In the genomic region with DNA sequence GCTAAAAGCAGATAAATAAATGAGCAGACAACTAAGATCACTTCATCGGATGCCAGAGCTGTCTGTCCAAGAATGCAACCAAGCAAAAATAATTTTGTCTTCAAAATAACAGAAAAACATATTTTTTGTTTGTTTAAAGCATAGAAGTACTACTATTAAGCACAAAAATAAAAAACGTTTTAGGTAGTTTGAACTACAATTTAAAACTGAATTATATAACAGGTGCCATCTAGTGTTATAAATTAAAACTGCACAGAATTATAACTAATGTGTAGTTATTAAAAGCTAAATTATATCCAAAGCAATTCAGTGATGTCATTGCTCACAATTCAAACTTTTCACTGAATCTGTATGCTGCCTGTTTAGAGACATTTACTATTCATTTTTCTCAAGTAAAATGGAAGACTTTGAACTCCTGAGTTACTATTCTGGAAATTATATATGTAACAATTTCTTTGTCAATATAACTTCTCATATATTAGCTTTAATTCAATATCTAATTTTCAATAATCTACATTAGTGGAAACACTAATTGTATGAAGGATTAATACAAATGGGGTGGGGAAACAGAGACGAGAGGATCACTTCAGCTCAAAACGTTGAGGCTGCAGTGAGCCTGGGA, we compare ENCODE assay signal across 9 cellular contexts. TPM values are rescaled to one million over a fixed set of nuclear protein-coding genes. Genes with fewer than 3 reads are reported as not detected.
DNase-seq lines count a peak whose midpoint lies in the region; ATAC-seq, FAIRE-seq and TF ChIP-seq lines count a peak whose summit lies in the region.
"Had no signal": no experiment of that assay in that cellular context is flagged by ENCODE, and none has a peak within 500 bp of the region (broad histone marks: within the 10 kb centered on the region; RNA-seq: fewer than 3 reads in every experiment).

No MANE protein-coding gene starts in this region.

- intact Hi-C loops in activated T-helper 1 cell treated with anti-CD3 and anti-CD28 coated beads, Interleukin-12 subunit alpha, Interleukin-12 subunit beta, Interleukin-2, Interleukin-4 antibody, amounts not matched to agents 30 ng/mL and 10 ng/mL and 1 ng/mL, durations not matched to agents 14 hours and 24 hours and 36 hours (cut with micrococcal nuclease) = loop anchor here (1.0 to 2.0 kb wide), 3 partner anchors 222 to 644 kb away; no protein-coding TSS in a partner anchor

- CTCF ChIA-PET in HEK293 (lab: Yijun Ruan, JAX) = interaction anchor here (0.5 to 3.1 kb wide), 23 partner anchors 13 to 525 kb away, joined by 3 to 34 read pairs (median 4); a partner anchor contains a TSS

- H3K9me3 Mint-ChIP-seq in activated T-helper 1 cell treated with anti-CD3 and anti-CD28 coated beads, Interleukin-12 subunit alpha, Interleukin-12 subunit beta, Interleukin-2, Interleukin-4 antibody, amounts not matched to agents 30 ng/mL and 10 ng/mL and 1 ng/mL, durations not matched to agents 14 hours and 24 hours and 36 hours = no peaks in the 10 kb centered on the region
- H3K9me3 Mint-ChIP-seq: activated naive CD8-positive, alpha-beta T cell treated with anti-CD3 and anti-CD28 coated beads, Interleukin-2, amount 10 ng/mL, durations not matched to agents 7 days and 5 days had no signal

- no peaks in the 10 kb centered on the region for H3K4me1 ChIP-seq in HEK293 (ENCODE audit: control insufficient read depth, insufficient read depth, low read length)

- no peak for TF ChIP-seq POLR2A in H54 (IDR thresholded peaks at IDR 0.05; ENCODE audit: low read depth, low read length)

- no peaks in the 10 kb centered on the region for H3K27me3 Mint-ChIP-seq in activated T-helper 1 cell treated with anti-CD3 and anti-CD28 coated beads, Interleukin-12 subunit alpha, Interleukin-12 subunit beta, Interleukin-2, Interleukin-4 antibody, amounts not matched to agents 30 ng/mL and 10 ng/mL and 1 ng/mL, durations not matched to agents 14 hours and 24 hours and 36 hours (ENCODE audit: insufficient read depth)
- H3K27me3 Mint-ChIP-seq: activated naive CD8-positive, alpha-beta T cell treated with anti-CD3 and anti-CD28 coated beads, Interleukin-2, amount 10 ng/mL, durations not matched to agents 7 days and 5 days had no signal

- H3K27ac ChIP-seq in HEK293 (ENCODE audit: extremely low read depth, low read depth, low read length) = no peak overlapping the region

- peaks cover 15 to 49% of the 10 kb centered on the region in 2 experiments for H3K36me3 ChIP-seq in HEK293 (ENCODE audit: control insufficient read depth in 2 of 2, insufficient read depth in 1 of 2, low read length in 2 of 2)

- H3K27ac Mint-ChIP-seq in activated T-helper 1 cell treated with anti-CD3 and anti-CD28 coated beads, Interleukin-12 subunit alpha, Interleukin-12 subunit beta, Interleukin-2, Interleukin-4 antibody, amounts not matched to agents 30 ng/mL and 10 ng/mL and 1 ng/mL, durations not matched to agents 14 hours and 24 hours and 36 hours = peak overlapping the region; percentile 81

- H3K4me1 Mint-ChIP-seq in activated T-helper 1 cell treated with anti-CD3 and anti-CD28 coated beads, Interleukin-12 subunit alpha, Interleukin-12 subunit beta, Interleukin-2, Interleukin-4 antibody, amounts not matched to agents 30 ng/mL and 10 ng/mL and 1 ng/mL, durations not matched to agents 14 hours and 24 hours and 36 hours (ENCODE audit: low read depth) = peaks cover 69% of the 10 kb centered on the region

- POLR2A ChIA-PET in HEK293 (lab: Yijun Ruan, JAX) = interaction anchor here (0.6 kb wide), 1 partner anchor 230 kb away, joined by 4 read pairs; a partner anchor contains a TSS

- H3K4me3 Mint-ChIP-seq in activated T-helper 1 cell treated with anti-CD3 and anti-CD28 coated beads, Interleukin-12 subunit alpha, Interleukin-12 subunit beta, Interleukin-2, Interleukin-4 antibody, amounts not matched to agents 30 ng/mL and 10 ng/mL and 1 ng/mL, durations not matched to agents 14 hours and 24 hours and 36 hours = peak overlapping the region; percentile 74

- no peak for ATAC-seq in GM18861 (IDR thresholded peaks at IDR 0.05; ENCODE audit: unreplicated experiment)

- H3K4me3 ChIP-seq in HEK293 (ENCODE audit: low read depth, low read length) = no peak overlapping the region

- no peak for FAIRE-seq in H54 (lab: Jason Lieb, UNC)

- peaks cover 61% of the 10 kb centered on the region for H3K36me3 Mint-ChIP-seq in activated T-helper 1 cell treated with anti-CD3 and anti-CD28 coated beads, Interleukin-12 subunit alpha, Interleukin-12 subunit beta, Interleukin-2, Interleukin-4 antibody, amounts not matched to agents 30 ng/mL and 10 ng/mL and 1 ng/mL, durations not matched to agents 14 hours and 24 hours and 36 hours (ENCODE audit: low read depth)

- no peak for TF ChIP-seq CTCF in HEK293 (tag by site-specific recombination; IDR thresholded peaks at IDR 0.05)

- no peaks in the 10 kb centered on the region for H3K9me3 ChIP-seq in HEK293 (ENCODE audit: control insufficient read depth, insufficient read depth, low read depth, low read length)

- peak; percentile 16 for DNase-seq in AG08395 (ENCODE audit: low spot score)
- no peak for DNase-seq in activated T-helper 1 cell treated with anti-CD3 and anti-CD28 coated beads, Interleukin-12 subunit alpha, Interleukin-12 subunit beta, Interleukin-2, Interleukin-4 antibody, amounts not matched to agents 30 ng/mL and 10 ng/mL and 1 ng/mL, durations not matched to agents 14 hours and 24 hours and 36 hours (ENCODE audit: low spot score)
- peak; percentile 17 for DNase-seq in kidney glomerular epithelial cell (lab: John Stamatoyannopoulos, UW)
- DNase-seq in GOT3 (lab: John Stamatoyannopoulos, UW) = no peak
- DNase-seq in H54 (ENCODE audit: insufficient read length, low spot score) = no peak
- DNase-seq in GDM1 (lab: John Stamatoyannopoulos, UW) = no peak
- DNase-seq: activated naive CD8-positive, alpha-beta T cell treated with anti-CD3 and anti-CD28 coated beads, Interleukin-2, amount 10 ng/mL, durations not matched to agents 7 days and 5 days had no signal

TF ChIP-seq in HEK293, 187 proteins besides CTCF, POLR2A, EP300 and RAD21:
- TF ChIP-seq, protein P1, sequence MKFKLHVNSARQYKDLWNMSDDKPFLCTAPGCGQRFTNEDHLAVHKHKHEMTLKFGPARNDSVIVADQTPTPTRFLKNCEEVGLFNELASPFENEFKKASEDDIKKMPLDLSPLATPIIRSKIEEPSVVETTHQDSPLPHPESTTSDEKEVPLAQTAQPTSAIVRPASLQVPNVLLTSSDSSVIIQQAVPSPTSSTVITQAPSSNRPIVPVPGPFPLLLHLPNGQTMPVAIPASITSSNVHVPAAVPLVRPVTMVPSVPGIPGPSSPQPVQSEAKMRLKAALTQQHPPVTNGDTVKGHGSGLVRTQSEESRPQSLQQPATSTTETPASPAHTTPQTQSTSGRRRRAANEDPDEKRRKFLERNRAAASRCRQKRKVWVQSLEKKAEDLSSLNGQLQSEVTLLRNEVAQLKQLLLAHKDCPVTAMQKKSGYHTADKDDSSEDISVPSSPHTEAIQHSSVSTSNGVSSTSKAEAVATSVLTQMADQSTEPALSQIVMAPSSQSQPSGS (tag by site-specific recombination; IDR thresholded peaks at IDR 0.05; ENCODE audit: low read depth) = peak; percentile 57
- no peak for TF ChIP-seq ZNF830 (tag by site-specific recombination; IDR thresholded peaks at IDR 0.05; ENCODE audit: low read depth)

RNA-seq across cellular contexts. Expression of a gene that starts 29.5 kb away (rescaled TPM):
- total RNA-seq in activated T-helper 1 cell treated with anti-CD3 and anti-CD28 coated beads, Interleukin-12 subunit alpha, Interleukin-12 subunit beta, Interleukin-2, Interleukin-4 antibody, amounts not matched to agents 30 ng/mL and 10 ng/mL and 1 ng/mL, durations not matched to agents 14 hours and 24 hours and 36 hours = 64.1 and 70.5 TPM in 2 replicates

RNA-seq across cellular contexts. Expression of a gene that starts 29.9 kb away (rescaled TPM):
- 18.3 and 18.7 TPM in 2 replicates for total RNA-seq in activated T-helper 1 cell treated with anti-CD3 and anti-CD28 coated beads, Interleukin-12 subunit alpha, Interleukin-12 subunit beta, Interleukin-2, Interleukin-4 antibody, amounts not matched to agents 30 ng/mL and 10 ng/mL and 1 ng/mL, durations not matched to agents 14 hours and 24 hours and 36 hours

RNA-seq across cellular contexts. Expression of a gene that starts 43.7 kb away (rescaled TPM):
- 0.16 and 0.54 TPM in 2 replicates for total RNA-seq in activated T-helper 1 cell treated with anti-CD3 and anti-CD28 coated beads, Interleukin-12 subunit alpha, Interleukin-12 subunit beta, Interleukin-2, Interleukin-4 antibody, amounts not matched to agents 30 ng/mL and 10 ng/mL and 1 ng/mL, durations not matched to agents 14 hours and 24 hours and 36 hours

Comparison
In these comparisons a context has a peak if more than half of its experiments do, and no peak if none do; other contexts are left out.
1. DNase-seq: peak in AG08395 (single experiment) and kidney glomerular epithelial cell (single experiment); none in activated T-helper 1 cell treated with anti-CD3 and anti-CD28 coated beads, Interleukin-12 subunit alpha, Interleukin-12 subunit beta, Interleukin-2, Interleukin-4 antibody, amounts not matched to agents 30 ng/mL and 10 ng/mL and 1 ng/mL, durations not matched to agents 14 hours and 24 hours and 36 hours (single experiment), GOT3 (single experiment), H54 (single experiment) and GDM1 (single experiment).